In the genomic region with DNA sequence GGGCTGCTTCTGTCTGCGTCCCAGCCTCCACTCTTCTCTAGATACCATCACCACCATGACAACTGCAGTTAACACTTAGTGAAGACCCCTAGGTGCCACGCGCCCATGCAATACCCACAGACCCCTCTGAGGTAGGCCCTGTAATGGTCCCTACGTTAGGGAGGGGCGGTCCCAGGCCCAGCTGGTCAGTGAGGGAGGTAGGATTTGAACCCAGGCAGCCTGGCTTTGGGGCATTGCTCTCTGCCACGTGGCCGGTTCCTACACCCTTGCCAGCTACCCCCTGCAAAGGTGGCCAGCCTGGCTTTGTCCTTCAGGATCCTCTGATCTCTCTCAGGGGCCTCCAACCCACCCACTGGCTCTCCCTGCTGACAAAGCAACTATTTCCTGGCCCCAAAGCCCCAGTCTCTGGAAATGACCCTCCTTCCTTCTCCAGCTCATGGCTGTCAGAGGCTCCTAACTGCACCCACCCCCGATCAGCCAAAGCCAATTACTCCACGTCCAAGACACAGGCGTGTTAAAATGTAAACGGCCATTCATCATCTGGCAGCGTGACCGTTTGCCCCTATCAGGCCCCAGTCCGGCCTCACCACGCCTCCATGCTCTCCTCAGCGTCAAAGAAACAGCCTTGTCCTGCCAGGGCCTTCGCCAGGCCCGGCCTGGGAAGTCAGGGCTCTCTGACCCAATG, we compare ENCODE assay signal across 20 cellular contexts. TPM values are rescaled to one million over a fixed set of nuclear protein-coding genes. Genes with fewer than 3 reads are reported as not detected.
DNase-seq lines count a peak whose midpoint lies in the region; ATAC-seq and TF ChIP-seq lines count a peak whose summit lies in the region.
"Had no signal": no experiment of that assay in that cellular context is flagged by ENCODE, and none has a peak within 500 bp of the region (broad histone marks: within the 10 kb centered on the region; RNA-seq: fewer than 3 reads in every experiment).

No MANE protein-coding gene starts in this region.

- DNase-seq in PC-9 = peak in 1 of 2 experiments; percentile 23
- peak; percentile 65 for DNase-seq in epithelial cell of proximal tubule (ENCODE audit: low read depth)
- peak in 2 of 3 donors; percentile 28 to 40 for DNase-seq in mucosa of descending colon
- no peak for DNase-seq in tibial nerve (ENCODE audit: low spot score in 2 of 2)
- DNase-seq in coronary artery (ENCODE audit: low spot score) = no peak
- DNase-seq in activated CD4-positive, alpha-beta T cell treated with anti-CD3 and anti-CD28 coated beads, Interleukin-2, amount 10 ng/mL, durations not matched to agents 7 days and 5 days = no peak
- DNase-seq in activated CD4-positive, alpha-beta T cell treated with anti-CD3 and anti-CD28 coated beads, Interleukin-2, amount 50 U/mL, for 4 hours = no peak
- DNase-seq: activated CD4-positive, alpha-beta memory T cell treated with anti-CD3 and anti-CD28 coated beads for 36 hours; activated naive CD4-positive, alpha-beta T cell treated with anti-CD3 and anti-CD28 coated beads, Interleukin-2, amount 50 U/mL, for 16 hours; activated T-cell treated with anti-CD3 and anti-CD28 coated beads, Interleukin-2, amount 50 U/mL, for 4 hours; BE2C; DMS 273 treated with DMSO at 0.1 percent for 48 hours; H7; KG1; midbrain; NCI-H526; nucleus accumbens had no signal

- H4K20me1 ChIP-seq in PC-9 (ENCODE audit: insufficient read depth) = no peaks in the 10 kb centered on the region

- CTCF ChIA-PET in PC-9 (lab: Charles Lee) = no interaction called here
- CTCF ChIA-PET in activated CD4-positive, alpha-beta T cell treated with anti-CD3 and anti-CD28 coated beads, Interleukin-2, amount 10 ng/mL, durations not matched to agents 7 days and 5 days (lab: Charles Lee) = interaction anchor here (1.5 kb wide), 1 partner anchor 12 kb away, joined by 4 read pairs; no protein-coding TSS in a partner anchor

- intact Hi-C loops in PC-9 (cut with micrococcal nuclease; ENCODE audit: unreplicated experiment) (no loop called here), mucosa of descending colon (cut with DNase I, micrococcal nuclease) (no loop called here)

- H3K9me3 Mint-ChIP-seq in activated CD4-positive, alpha-beta T cell treated with anti-CD3 and anti-CD28 coated beads, Interleukin-2, amount 10 ng/mL, durations not matched to agents 7 days and 5 days = no peaks in the 10 kb centered on the region
- H3K9me3 Mint-ChIP-seq: activated CD4-positive, alpha-beta memory T cell treated with anti-CD3 and anti-CD28 coated beads for 36 hours; activated T-cell treated with anti-CD3 and anti-CD28 coated beads, Interleukin-2, amount 50 U/mL, for 4 hours; dendritic cell treated with granulocyte-macrophage colony-stimulating factor and Interleukin-4, amounts not matched to agents 40 ng/mL and 50 ng/mL, for 4 days had no signal

- H3K27ac ChIP-seq in PC-9 (0 out of 2 replicates have a peak overlapping the region, but pooled peaks have one; percentile 89), tibial nerve (peak overlapping the region in 3 of 4 donors; percentile 3 to 43 (median 13)), coronary artery (no peak overlapping the region)
- H3K27ac ChIP-seq: HL-60 had no signal

- no peaks in the 10 kb centered on the region for H3K27me3 ChIP-seq in PC-9 (ENCODE audit: insufficient read depth, low read depth)
- no peaks in the 10 kb centered on the region for H3K27me3 ChIP-seq in tibial nerve
- H3K27me3 ChIP-seq: BE2C had no signal

- POLR2A ChIA-PET in PC-9 (lab: Charles Lee; ENCODE audit: unreplicated experiment) = interaction anchor here (0.5 kb wide), 1 partner anchor 12 kb away, joined by 6 read pairs; no protein-coding TSS in a partner anchor
- POLR2A ChIA-PET in activated CD4-positive, alpha-beta T cell treated with anti-CD3 and anti-CD28 coated beads, Interleukin-2, amount 10 ng/mL, durations not matched to agents 7 days and 5 days (lab: Charles Lee) = no interaction called here

- H3K4me3 ChIP-seq in PC-9 = no peak overlapping the region
- no peak overlapping the region for H3K4me3 ChIP-seq in epithelial cell of proximal tubule (ENCODE audit: low read depth, low read length)
- no peak overlapping the region for H3K4me3 ChIP-seq in mucosa of descending colon
- H3K4me3 ChIP-seq in tibial nerve = no peak overlapping the region
- no peak overlapping the region for H3K4me3 ChIP-seq in coronary artery

- H2AFZ ChIP-seq in PC-9 = no peak overlapping the region

- H3K9me2 ChIP-seq in PC-9 (ENCODE audit: insufficient read depth) = no peaks in the 10 kb centered on the region

- no peak for TF ChIP-seq EP300 in tibial nerve (IDR thresholded peaks at IDR 0.05)

- TF ChIP-seq POLR2A in tibial nerve (IDR thresholded peaks at IDR 0.05) = no peak

- no peaks in the 10 kb centered on the region for H3K9me3 ChIP-seq in PC-9 (ENCODE audit: insufficient read depth, low read depth)
- H3K9me3 ChIP-seq in mucosa of descending colon = no peaks in the 10 kb centered on the region
- no peaks in the 10 kb centered on the region for H3K9me3 ChIP-seq in tibial nerve
- H3K9me3 ChIP-seq: BE2C had no signal

- H3K36me3 ChIP-seq in PC-9 (ENCODE audit: low read depth) (no peaks in the 10 kb centered on the region), mucosa of descending colon (ENCODE audit: low read depth) (no peaks in the 10 kb centered on the region), tibial nerve (no peaks in the 10 kb centered on the region)
- H3K36me3 ChIP-seq: BE2C had no signal

- H3K4me1 ChIP-seq in PC-9 (replicated peaks; ENCODE audit: insufficient read depth) = peaks cover 74% of the 10 kb centered on the region
- peaks cover 3% of the 10 kb centered on the region for H3K4me1 ChIP-seq in mucosa of descending colon (ENCODE audit: low read depth)
- peaks cover 0 to 12% (median 3%) of the 10 kb centered on the region in 4 donors for H3K4me1 ChIP-seq in tibial nerve
- H3K4me1 ChIP-seq: BE2C had no signal

- no peak overlapping the region for H3K4me3 Mint-ChIP-seq in activated CD4-positive, alpha-beta T cell treated with anti-CD3 and anti-CD28 coated beads, Interleukin-2, amount 10 ng/mL, durations not matched to agents 7 days and 5 days
- H3K4me3 Mint-ChIP-seq: activated CD4-positive, alpha-beta memory T cell treated with anti-CD3 and anti-CD28 coated beads for 36 hours; activated T-cell treated with anti-CD3 and anti-CD28 coated beads, Interleukin-2, amount 50 U/mL, for 4 hours; dendritic cell treated with granulocyte-macrophage colony-stimulating factor and Interleukin-4, amounts not matched to agents 40 ng/mL and 50 ng/mL, for 4 days had no signal

- H3K4me2 ChIP-seq in PC-9 = no peak overlapping the region

- H3F3A ChIP-seq in PC-9 (ENCODE audit: insufficient read depth, low read depth) = peaks cover 65% of the 10 kb centered on the region

- no peak for TF ChIP-seq CTCF in PC-9 (conservative IDR thresholded peaks at IDR 0.05)
- no peak for TF ChIP-seq CTCF in epithelial cell of proximal tubule (conservative IDR thresholded peaks at IDR 0.05; ENCODE audit: low read depth, low read length)
- TF ChIP-seq CTCF in mucosa of descending colon (IDR thresholded peaks at IDR 0.05) = no peak
- TF ChIP-seq CTCF in tibial nerve (IDR thresholded peaks at IDR 0.05) = no peak
- no peak for TF ChIP-seq CTCF in coronary artery (IDR thresholded peaks at IDR 0.05)

- H3K27ac Mint-ChIP-seq in activated CD4-positive, alpha-beta T cell treated with anti-CD3 and anti-CD28 coated beads, Interleukin-2, amount 10 ng/mL, durations not matched to agents 7 days and 5 days = no peak overlapping the region
- H3K27ac Mint-ChIP-seq: activated CD4-positive, alpha-beta memory T cell treated with anti-CD3 and anti-CD28 coated beads for 36 hours; dendritic cell treated with granulocyte-macrophage colony-stimulating factor and Interleukin-4, amounts not matched to agents 40 ng/mL and 50 ng/mL, for 4 days had no signal

- no peaks in the 10 kb centered on the region for H3K36me3 Mint-ChIP-seq in activated CD4-positive, alpha-beta T cell treated with anti-CD3 and anti-CD28 coated beads, Interleukin-2, amount 10 ng/mL, durations not matched to agents 7 days and 5 days (ENCODE audit: low read depth)
- H3K36me3 Mint-ChIP-seq: activated CD4-positive, alpha-beta memory T cell treated with anti-CD3 and anti-CD28 coated beads for 36 hours had no signal

- 48 to 61% methylated on average over 18 of the region's 18 CpGs for WGBS in tibial nerve, 2 donors

- ATAC-seq in mucosa of descending colon (peak; percentile 28), GM21423 (IDR thresholded peaks at IDR 0.05; ENCODE audit: unreplicated experiment) (no peak)
- ATAC-seq: activated T-cell treated with anti-CD3 and anti-CD28 coated beads, Interleukin-2, amount 50 U/mL, for 4 hours had no signal

- BruUV-seq in PC-9 (replicated peaks; lab: Mats Ljungman, UMichigan) = no TSS peak

- no peaks in the 10 kb centered on the region for H3K4me1 Mint-ChIP-seq in activated CD4-positive, alpha-beta T cell treated with anti-CD3 and anti-CD28 coated beads, Interleukin-2, amount 10 ng/mL, durations not matched to agents 7 days and 5 days

- H3K79me2 ChIP-seq in PC-9 (ENCODE audit: low read depth) = 0 out of 2 replicates have a peak, but pooled peaks cover 3% of the 10 kb centered on the region

- no peaks in the 10 kb centered on the region for H3K27me3 Mint-ChIP-seq in activated CD4-positive, alpha-beta T cell treated with anti-CD3 and anti-CD28 coated beads, Interleukin-2, amount 10 ng/mL, durations not matched to agents 7 days and 5 days
- H3K27me3 Mint-ChIP-seq: activated CD4-positive, alpha-beta memory T cell treated with anti-CD3 and anti-CD28 coated beads for 36 hours had no signal

RNA-seq across cellular contexts. Expression of a gene that starts 18.1 kb away (rescaled TPM):
- total RNA-seq in PC-9 (2021) (4.1 and 6.3 TPM in 2 replicates), epithelial cell of proximal tubule (0.29 and 1.8 TPM in 2 replicates), mucosa of descending colon (10 to 100 TPM in 1 of 3 donors, 1 to 10 TPM in 2; 2.2 to 13.4 (median 5.8) TPM), tibial nerve (10 to 100 TPM; 24.5 to 73.0 (median 35.5) TPM)
- not detected for total RNA-seq in activated CD4-positive, alpha-beta T cell treated with anti-CD3 and anti-CD28 coated beads, Interleukin-2, amount 10 ng/mL, durations not matched to agents 7 days and 5 days
- total RNA-seq: activated CD4-positive, alpha-beta memory T cell treated with anti-CD3 and anti-CD28 coated beads for 36 hours had no signal

RNA-seq across cellular contexts. Expression of a gene that starts 58.1 kb away (rescaled TPM):
- total RNA-seq in PC-9 (2021) (52.2 and 80.3 TPM in 2 replicates), epithelial cell of proximal tubule (17.1 and 44.4 TPM in 2 replicates), mucosa of descending colon (10 to 100 TPM; 16.8 to 35.1 (median 29.2) TPM), tibial nerve (1 to 10 TPM; 2.4 to 3.8 (median 3.5) TPM)
- total RNA-seq in activated CD4-positive, alpha-beta T cell treated with anti-CD3 and anti-CD28 coated beads, Interleukin-2, amount 10 ng/mL, durations not matched to agents 7 days and 5 days = 1 to 10 TPM; 4.2 to 4.4 TPM

Comparison
In these comparisons a context has a peak if more than half of its experiments do, and no peak if none do; other contexts are left out.
1. DNase-seq: peak in epithelial cell of proximal tubule (single experiment) and mucosa of descending colon (2 of 3); none in tibial nerve (0 of 2), coronary artery (single experiment), activated CD4-positive, alpha-beta T cell treated with anti-CD3 and anti-CD28 coated beads, Interleukin-2, amount 10 ng/mL, durations not matched to agents 7 days and 5 days (single experiment) and activated CD4-positive, alpha-beta T cell treated with anti-CD3 and anti-CD28 coated beads, Interleukin-2, amount 50 U/mL, for 4 hours (0 of 2).
2. H3K27ac ChIP-seq: peak in PC-9 (single experiment) and tibial nerve (3 of 4); none in coronary artery (0 of 2).